In genomic region chr6:167846997-167847606, GRCh38 we compare ENCODE assay signal across 1 cellular context.
A peak's percentile ranks its signal among the peaks of the same experiment; 100 is the strongest.
TF ChIP-seq lines count a peak whose summit lies in the region.

No MANE protein-coding gene starts in this region.

TF ChIP-seq in K562, 482 proteins besides CTCF, POLR2A, EP300 and RAD21 (continued from another document and continues in another):
- TF ChIP-seq HMGXB4 (CRISPR knock-in tag; IDR thresholded peaks at IDR 0.05): no peak
- TF ChIP-seq NR4A1 (CRISPR knock-in tag; IDR thresholded peaks at IDR 0.05): no peak
- no peak for TF ChIP-seq NR4A1 (tag; IDR thresholded peaks at IDR 0.05)
- TF ChIP-seq, protein P1, sequence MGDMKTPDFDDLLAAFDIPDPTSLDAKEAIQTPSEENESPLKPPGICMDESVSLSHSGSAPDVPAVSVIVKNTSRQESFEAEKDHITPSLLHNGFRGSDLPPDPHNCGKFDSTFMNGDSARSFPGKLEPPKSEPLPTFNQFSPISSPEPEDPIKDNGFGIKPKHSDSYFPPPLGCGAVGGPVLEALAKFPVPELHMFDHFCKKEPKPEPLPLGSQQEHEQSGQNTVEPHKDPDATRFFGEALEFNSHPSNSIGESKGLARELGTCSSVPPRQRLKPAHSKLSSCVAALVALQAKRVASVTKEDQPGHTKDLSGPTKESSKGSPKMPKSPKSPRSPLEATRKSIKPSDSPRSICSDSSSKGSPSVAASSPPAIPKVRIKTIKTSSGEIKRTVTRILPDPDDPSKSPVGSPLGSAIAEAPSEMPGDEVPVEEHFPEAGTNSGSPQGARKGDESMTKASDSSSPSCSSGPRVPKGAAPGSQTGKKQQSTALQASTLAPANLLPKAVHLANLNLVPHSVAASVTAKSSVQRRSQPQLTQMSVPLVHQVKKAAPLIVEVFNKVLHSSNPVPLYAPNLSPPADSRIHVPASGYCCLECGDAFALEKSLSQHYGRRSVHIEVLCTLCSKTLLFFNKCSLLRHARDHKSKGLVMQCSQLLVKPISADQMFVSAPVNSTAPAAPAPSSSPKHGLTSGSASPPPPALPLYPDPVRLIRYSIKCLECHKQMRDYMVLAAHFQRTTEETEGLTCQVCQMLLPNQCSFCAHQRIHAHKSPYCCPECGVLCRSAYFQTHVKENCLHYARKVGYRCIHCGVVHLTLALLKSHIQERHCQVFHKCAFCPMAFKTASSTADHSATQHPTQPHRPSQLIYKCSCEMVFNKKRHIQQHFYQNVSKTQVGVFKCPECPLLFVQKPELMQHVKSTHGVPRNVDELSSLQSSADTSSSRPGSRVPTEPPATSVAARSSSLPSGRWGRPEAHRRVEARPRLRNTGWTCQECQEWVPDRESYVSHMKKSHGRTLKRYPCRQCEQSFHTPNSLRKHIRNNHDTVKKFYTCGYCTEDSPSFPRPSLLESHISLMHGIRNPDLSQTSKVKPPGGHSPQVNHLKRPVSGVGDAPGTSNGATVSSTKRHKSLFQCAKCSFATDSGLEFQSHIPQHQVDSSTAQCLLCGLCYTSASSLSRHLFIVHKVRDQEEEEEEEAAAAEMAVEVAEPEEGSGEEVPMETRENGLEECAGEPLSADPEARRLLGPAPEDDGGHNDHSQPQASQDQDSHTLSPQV (IDR thresholded peaks at IDR 0.05): no peak
- no peak for TF ChIP-seq ATF4 (CRISPR knock-in tag; IDR thresholded peaks at IDR 0.05)
- 0 out of 2 replicates have a peak, but pooled peaks have one; percentile 23 for TF ChIP-seq HLTF (IDR thresholded peaks at IDR 0.05)
- TF ChIP-seq JUNB (CRISPR knock-in tag; conservative IDR thresholded peaks at IDR 0.05): no peak
- TF ChIP-seq ZNF699 (CRISPR knock-in tag; IDR thresholded peaks at IDR 0.05; ENCODE audit: insufficient replicate concordance): no peak
- TF ChIP-seq CHD1 (IDR thresholded peaks at IDR 0.05; ENCODE audit: low read length): no peak
- peak; percentile 76 for TF ChIP-seq JUND (IDR thresholded peaks at IDR 0.05; ENCODE audit: borderline replicate concordance, low read depth, low read length)
- no peak; the same call in 2 of the 3 replicates for TF ChIP-seq JUND (tag; IDR thresholded peaks at IDR 0.05; ENCODE audit: borderline replicate concordance, low read depth, low read length)
- TF ChIP-seq NEUROD1 (IDR thresholded peaks at IDR 0.05; ENCODE audit: borderline replicate concordance, low read depth, low read length, partially characterized antibody): no peak
- no peak for TF ChIP-seq SIN3A (IDR thresholded peaks at IDR 0.05; ENCODE audit: borderline replicate concordance in 2 of 2, control insufficient read depth in 1 of 2, low read depth in 2 of 2, low read length in 2 of 2)
- TF ChIP-seq, protein P2, sequence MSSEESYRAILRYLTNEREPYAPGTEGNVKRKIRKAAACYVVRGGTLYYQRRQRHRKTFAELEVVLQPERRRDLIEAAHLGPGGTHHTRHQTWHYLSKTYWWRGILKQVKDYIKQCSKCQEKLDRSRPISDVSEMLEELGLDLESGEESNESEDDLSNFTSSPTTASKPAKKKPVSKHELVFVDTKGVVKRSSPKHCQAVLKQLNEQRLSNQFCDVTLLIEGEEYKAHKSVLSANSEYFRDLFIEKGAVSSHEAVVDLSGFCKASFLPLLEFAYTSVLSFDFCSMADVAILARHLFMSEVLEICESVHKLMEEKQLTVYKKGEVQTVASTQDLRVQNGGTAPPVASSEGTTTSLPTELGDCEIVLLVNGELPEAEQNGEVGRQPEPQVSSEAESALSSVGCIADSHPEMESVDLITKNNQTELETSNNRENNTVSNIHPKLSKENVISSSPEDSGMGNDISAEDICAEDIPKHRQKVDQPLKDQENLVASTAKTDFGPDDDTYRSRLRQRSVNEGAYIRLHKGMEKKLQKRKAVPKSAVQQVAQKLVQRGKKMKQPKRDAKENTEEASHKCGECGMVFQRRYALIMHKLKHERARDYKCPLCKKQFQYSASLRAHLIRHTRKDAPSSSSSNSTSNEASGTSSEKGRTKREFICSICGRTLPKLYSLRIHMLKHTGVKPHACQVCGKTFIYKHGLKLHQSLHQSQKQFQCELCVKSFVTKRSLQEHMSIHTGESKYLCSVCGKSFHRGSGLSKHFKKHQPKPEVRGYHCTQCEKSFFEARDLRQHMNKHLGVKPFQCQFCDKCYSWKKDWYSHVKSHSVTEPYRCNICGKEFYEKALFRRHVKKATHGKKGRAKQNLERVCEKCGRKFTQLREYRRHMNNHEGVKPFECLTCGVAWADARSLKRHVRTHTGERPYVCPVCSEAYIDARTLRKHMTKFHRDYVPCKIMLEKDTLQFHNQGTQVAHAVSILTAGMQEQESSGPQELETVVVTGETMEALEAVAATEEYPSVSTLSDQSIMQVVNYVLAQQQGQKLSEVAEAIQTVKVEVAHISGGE (CRISPR knock-in tag; IDR thresholded peaks at IDR 0.05): no peak
- no peak for TF ChIP-seq HMGN3 (IDR thresholded peaks at IDR 0.05; ENCODE audit: borderline replicate concordance, extremely low read depth, insufficient read length, low read depth, low read length)
- peak; percentile 6; the same call in 1 of the 2 replicates for TF ChIP-seq ARID2 (IDR thresholded peaks at IDR 0.05)
- TF ChIP-seq, protein P3, sequence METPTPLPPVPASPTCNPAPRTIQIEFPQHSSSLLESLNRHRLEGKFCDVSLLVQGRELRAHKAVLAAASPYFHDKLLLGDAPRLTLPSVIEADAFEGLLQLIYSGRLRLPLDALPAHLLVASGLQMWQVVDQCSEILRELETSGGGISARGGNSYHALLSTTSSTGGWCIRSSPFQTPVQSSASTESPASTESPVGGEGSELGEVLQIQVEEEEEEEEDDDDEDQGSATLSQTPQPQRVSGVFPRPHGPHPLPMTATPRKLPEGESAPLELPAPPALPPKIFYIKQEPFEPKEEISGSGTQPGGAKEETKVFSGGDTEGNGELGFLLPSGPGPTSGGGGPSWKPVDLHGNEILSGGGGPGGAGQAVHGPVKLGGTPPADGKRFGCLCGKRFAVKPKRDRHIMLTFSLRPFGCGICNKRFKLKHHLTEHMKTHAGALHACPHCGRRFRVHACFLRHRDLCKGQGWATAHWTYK (CRISPR knock-in tag; IDR thresholded peaks at IDR 0.05): no peak
- TF ChIP-seq THRAP3 (IDR thresholded peaks at IDR 0.05; ENCODE audit: borderline replicate concordance): no peak; the same call in 1 of the 2 replicates
- TF ChIP-seq, protein P4, sequence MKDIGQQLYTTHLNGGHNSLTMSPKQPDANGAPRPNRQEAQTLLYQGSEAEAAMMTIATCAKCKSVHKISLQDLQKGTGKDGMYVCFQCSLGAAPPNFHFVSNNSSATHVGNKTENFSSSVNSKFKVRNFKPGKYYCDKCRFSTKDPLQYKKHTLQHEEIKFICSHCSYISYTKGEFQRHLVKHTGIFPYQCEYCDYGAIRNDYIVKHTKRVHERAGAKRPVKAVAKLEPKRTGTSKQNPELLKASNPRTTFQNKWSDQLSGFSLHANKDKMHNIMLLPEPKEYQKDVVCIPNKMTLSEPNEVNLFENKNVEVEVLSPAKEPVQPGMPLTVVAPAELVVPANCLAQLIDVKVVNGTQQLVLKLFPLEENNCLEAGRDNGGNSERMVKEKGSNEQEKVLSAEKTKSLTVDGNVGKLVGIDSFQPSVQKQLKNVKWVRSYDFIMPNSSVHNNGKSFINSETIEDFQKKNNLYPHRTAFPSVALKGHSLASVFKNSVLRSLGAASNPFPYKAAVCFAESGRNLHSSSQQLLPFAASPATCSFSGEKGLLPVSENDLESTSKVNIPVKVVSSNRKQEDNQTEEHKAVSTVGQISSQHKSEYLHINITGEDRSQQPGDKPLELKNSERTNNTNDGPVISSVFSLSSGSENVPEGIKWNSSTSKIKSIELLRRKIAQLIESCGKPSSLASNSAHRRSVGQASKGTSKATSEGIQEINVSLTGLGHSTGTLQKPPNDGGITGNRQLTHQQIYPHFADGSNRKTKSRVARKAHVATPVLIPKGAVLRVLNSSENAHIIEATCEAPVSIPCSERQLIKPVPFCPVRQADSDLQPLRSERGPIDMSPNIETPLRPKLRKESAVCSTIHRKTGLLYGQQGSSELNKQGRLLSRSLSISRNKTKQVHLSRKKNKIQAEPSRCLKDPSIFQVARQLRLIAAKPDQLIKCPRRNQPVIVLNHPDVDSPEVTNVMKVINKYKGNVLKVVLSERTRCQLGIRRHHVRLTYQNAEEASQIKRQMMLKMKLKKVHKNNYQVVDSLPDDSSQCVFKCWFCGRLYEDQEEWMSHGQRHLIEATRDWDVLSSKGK (CRISPR knock-in tag; IDR thresholded peaks at IDR 0.05): no peak
- no peak for TF ChIP-seq RFX5 (IDR thresholded peaks at IDR 0.05; ENCODE audit: low read depth, low read length)
- TF ChIP-seq RAD51 (IDR thresholded peaks at IDR 0.05; ENCODE audit: borderline replicate concordance, low read depth): no peak
- no peak for TF ChIP-seq SP1 (CRISPR knock-in tag; IDR thresholded peaks at IDR 0.05)
- TF ChIP-seq MCM5 (IDR thresholded peaks at IDR 0.05; ENCODE audit: low read depth): no peak
- TF ChIP-seq BRCA1 (IDR thresholded peaks at IDR 0.05): no peak
- TF ChIP-seq BRCA1 (CRISPR knock-in tag; IDR thresholded peaks at IDR 0.05): no peak
- TF ChIP-seq MAFF (IDR thresholded peaks at IDR 0.05; ENCODE audit: low read length): peak; percentile 48; the same call in 1 of the 2 replicates
- no peak for TF ChIP-seq ZFP91 (CRISPR knock-in tag; IDR thresholded peaks at IDR 0.05)
- no peak for TF ChIP-seq GTF2E2 (tag; IDR thresholded peaks at IDR 0.05)
- TF ChIP-seq SRF (CRISPR knock-in tag; IDR thresholded peaks at IDR 0.05): no peak
- TF ChIP-seq NCOA1 (IDR thresholded peaks at IDR 0.05; ENCODE audit: low read depth): no peak
- TF ChIP-seq HOXB6 (CRISPR knock-in tag; IDR thresholded peaks at IDR 0.05; ENCODE audit: borderline replicate concordance): no peak
- TF ChIP-seq, protein P5, sequence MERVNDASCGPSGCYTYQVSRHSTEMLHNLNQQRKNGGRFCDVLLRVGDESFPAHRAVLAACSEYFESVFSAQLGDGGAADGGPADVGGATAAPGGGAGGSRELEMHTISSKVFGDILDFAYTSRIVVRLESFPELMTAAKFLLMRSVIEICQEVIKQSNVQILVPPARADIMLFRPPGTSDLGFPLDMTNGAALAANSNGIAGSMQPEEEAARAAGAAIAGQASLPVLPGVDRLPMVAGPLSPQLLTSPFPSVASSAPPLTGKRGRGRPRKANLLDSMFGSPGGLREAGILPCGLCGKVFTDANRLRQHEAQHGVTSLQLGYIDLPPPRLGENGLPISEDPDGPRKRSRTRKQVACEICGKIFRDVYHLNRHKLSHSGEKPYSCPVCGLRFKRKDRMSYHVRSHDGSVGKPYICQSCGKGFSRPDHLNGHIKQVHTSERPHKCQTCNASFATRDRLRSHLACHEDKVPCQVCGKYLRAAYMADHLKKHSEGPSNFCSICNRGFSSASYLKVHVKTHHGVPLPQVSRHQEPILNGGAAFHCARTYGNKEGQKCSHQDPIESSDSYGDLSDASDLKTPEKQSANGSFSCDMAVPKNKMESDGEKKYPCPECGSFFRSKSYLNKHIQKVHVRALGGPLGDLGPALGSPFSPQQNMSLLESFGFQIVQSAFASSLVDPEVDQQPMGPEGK (CRISPR knock-in tag; IDR thresholded peaks at IDR 0.05; ENCODE audit: borderline replicate concordance): no peak
- no peak for TF ChIP-seq ZFP1 (CRISPR knock-in tag; IDR thresholded peaks at IDR 0.05)
- TF ChIP-seq RUNX1 (IDR thresholded peaks at IDR 0.05; ENCODE audit: low read depth): no peak
- no peak for TF ChIP-seq CREB3L1 (IDR thresholded peaks at IDR 0.05; ENCODE audit: borderline replicate concordance, low read depth)
